Comparison of ENCODE assay signal across 8 cellular contexts in genomic region chr5:151158287-151158661, GRCh38. TPM values are rescaled to one million over a fixed set of nuclear protein-coding genes. Genes with fewer than 3 reads are reported as not detected.
A peak's percentile ranks its signal among the peaks of the same experiment; 100 is the strongest.
DNase-seq lines count a peak whose midpoint lies in the region; ATAC-seq and TF ChIP-seq lines count a peak whose summit lies in the region.

No MANE protein-coding gene starts in this region.

- peak overlapping the region; percentile 99 for H3K4me3 ChIP-seq in SK-N-MC
- peak overlapping the region; percentile 75 for H3K4me3 ChIP-seq in fibroblast of villous mesenchyme (ENCODE audit: low read depth, low read length)
- peak overlapping the region; percentile 90 to 98 (median 92) for H3K4me3 ChIP-seq in gastrocnemius medialis

- H3K27me3 ChIP-seq in gastrocnemius medialis: no peaks in the 10 kb centered on the region

- H3K9ac ChIP-seq in SK-N-MC (ENCODE audit: insufficient read length): peak overlapping the region; percentile 86

- H3K4me1 ChIP-seq in gastrocnemius medialis: peaks cover 33 to 38% of the 10 kb centered on the region in 2 donors

- H3K36me3 ChIP-seq in SK-N-MC (ENCODE audit: insufficient read depth, low read length): peaks cover 7% of the 10 kb centered on the region; the same call in 1 of the 2 replicates
- no peaks in the 10 kb centered on the region for H3K36me3 ChIP-seq in gastrocnemius medialis

- H3K9me3 ChIP-seq in SK-N-MC (ENCODE audit: low read depth, low read length): no peaks in the 10 kb centered on the region
- no peaks in the 10 kb centered on the region for H3K9me3 ChIP-seq in gastrocnemius medialis

- no peak for TF ChIP-seq POLR2A in gastrocnemius medialis (IDR thresholded peaks at IDR 0.05)

- DNase-seq in DMS79 treated with DMSO at 0.1 percent for 48 hours (lab: John Stamatoyannopoulos, UW) (peak; percentile 0), DMS79 (lab: John Stamatoyannopoulos, UW) (no peak), SK-N-MC (ENCODE audit: low read depth, low spot score) (no peak), fibroblast of villous mesenchyme (ENCODE audit: low read depth) (no peak), gastrocnemius medialis (no peak), hippocampal formation (lab: John Stamatoyannopoulos, UW) (no peak)

- ATAC-seq in gastrocnemius medialis (peak in 1 of 2 donors; percentile 10), HG02763 (IDR thresholded peaks at IDR 0.05; ENCODE audit: unreplicated experiment) (no peak), HG03439 (IDR thresholded peaks at IDR 0.05; ENCODE audit: unreplicated experiment) (no peak)

- intact Hi-C loops in gastrocnemius medialis (cut with DNase I; ENCODE audit: low total_unique reads): no loop called here

- TF ChIP-seq CTCF in fibroblast of villous mesenchyme (IDR thresholded peaks at IDR 0.05; ENCODE audit: insufficient read depth, low read depth, low read length): no peak
- TF ChIP-seq CTCF in gastrocnemius medialis (IDR thresholded peaks at IDR 0.05 in 4 of 5, conservative IDR thresholded peaks at IDR 0.05 in 1 of 5): no peak

- H3K27ac ChIP-seq in SK-N-MC (no peak overlapping the region), gastrocnemius medialis (peak overlapping the region; percentile 97 to 98 (median 98))

- in situ Hi-C loops in gastrocnemius medialis (cut with MboI; ENCODE audit: low sequenced_read_pairs in 4 of 4): no loop called here

RNA-seq across cellular contexts. Expression of gene ANXA6, which starts 0.7 kb away (rescaled TPM):
- 501 and 537 TPM in 2 replicates for total RNA-seq in fibroblast of villous mesenchyme
- 100 to 1,000 TPM in 3 of 4 donors, 10 to 100 TPM in 1; 91.6 to 164 (median 142) TPM for total RNA-seq in gastrocnemius medialis
